In the genomic region with DNA sequence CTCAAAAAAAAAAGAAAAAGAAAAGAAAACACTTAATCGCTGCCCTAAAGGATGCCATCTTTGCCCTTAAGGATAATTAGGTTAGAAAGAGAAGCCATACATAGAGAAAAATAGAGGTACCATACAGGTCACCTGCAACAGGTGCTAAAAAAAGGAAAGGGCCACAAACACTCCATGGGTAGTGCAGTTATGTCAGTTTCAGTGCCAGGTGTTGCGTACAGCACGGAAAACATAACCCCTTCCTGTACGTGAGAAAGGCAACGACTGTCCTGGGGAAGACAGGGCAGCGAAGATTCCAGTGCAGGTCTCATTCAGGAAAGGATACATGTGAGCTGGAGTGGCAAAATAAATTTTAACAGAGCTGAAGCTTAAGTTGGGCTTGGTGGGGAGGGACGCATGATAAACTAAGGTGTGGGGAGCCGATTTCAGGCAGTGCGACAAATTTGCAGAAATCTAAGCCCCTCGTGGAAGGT, we compare ENCODE assay signal across 1 cellular context.
TF ChIP-seq lines count a peak whose summit lies in the region.

No MANE protein-coding gene starts in this region.

TF ChIP-seq in HepG2, 621 proteins besides CTCF, POLR2A, EP300 and RAD21:
- TF ChIP-seq ELF3 (CRISPR knock-in tag; IDR thresholded peaks at IDR 0.05), result 0 out of 2 replicates have a peak, but pooled peaks have one; percentile 15
- TF ChIP-seq ZNF652 (CRISPR knock-in tag; IDR thresholded peaks at IDR 0.05; ENCODE audit: borderline replicate concordance, low read depth), result peak; percentile 80
- TF ChIP-seq TP53 (CRISPR knock-in tag; conservative IDR thresholded peaks at IDR 0.05), result no peak
- TF ChIP-seq, protein P1, sequence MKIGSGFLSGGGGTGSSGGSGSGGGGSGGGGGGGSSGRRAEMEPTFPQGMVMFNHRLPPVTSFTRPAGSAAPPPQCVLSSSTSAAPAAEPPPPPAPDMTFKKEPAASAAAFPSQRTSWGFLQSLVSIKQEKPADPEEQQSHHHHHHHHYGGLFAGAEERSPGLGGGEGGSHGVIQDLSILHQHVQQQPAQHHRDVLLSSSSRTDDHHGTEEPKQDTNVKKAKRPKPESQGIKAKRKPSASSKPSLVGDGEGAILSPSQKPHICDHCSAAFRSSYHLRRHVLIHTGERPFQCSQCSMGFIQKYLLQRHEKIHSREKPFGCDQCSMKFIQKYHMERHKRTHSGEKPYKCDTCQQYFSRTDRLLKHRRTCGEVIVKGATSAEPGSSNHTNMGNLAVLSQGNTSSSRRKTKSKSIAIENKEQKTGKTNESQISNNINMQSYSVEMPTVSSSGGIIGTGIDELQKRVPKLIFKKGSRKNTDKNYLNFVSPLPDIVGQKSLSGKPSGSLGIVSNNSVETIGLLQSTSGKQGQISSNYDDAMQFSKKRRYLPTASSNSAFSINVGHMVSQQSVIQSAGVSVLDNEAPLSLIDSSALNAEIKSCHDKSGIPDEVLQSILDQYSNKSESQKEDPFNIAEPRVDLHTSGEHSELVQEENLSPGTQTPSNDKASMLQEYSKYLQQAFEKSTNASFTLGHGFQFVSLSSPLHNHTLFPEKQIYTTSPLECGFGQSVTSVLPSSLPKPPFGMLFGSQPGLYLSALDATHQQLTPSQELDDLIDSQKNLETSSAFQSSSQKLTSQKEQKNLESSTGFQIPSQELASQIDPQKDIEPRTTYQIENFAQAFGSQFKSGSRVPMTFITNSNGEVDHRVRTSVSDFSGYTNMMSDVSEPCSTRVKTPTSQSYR (CRISPR knock-in tag; IDR thresholded peaks at IDR 0.05; ENCODE audit: borderline replicate concordance), result no peak
- no peak for TF ChIP-seq SMARCC2 (IDR thresholded peaks at IDR 0.05)
- TF ChIP-seq SP4 (CRISPR knock-in tag; IDR thresholded peaks at IDR 0.05), result no peak
- no peak for TF ChIP-seq NFE2L1 (CRISPR knock-in tag; IDR thresholded peaks at IDR 0.05; ENCODE audit: borderline replicate concordance)
- TF ChIP-seq TOPORS (CRISPR knock-in tag; IDR thresholded peaks at IDR 0.05), result 0 out of 2 replicates have a peak, but pooled peaks have one; percentile 54
- TF ChIP-seq ADNP (CRISPR knock-in tag; IDR thresholded peaks at IDR 0.05), result no peak
- TF ChIP-seq, protein P2, sequence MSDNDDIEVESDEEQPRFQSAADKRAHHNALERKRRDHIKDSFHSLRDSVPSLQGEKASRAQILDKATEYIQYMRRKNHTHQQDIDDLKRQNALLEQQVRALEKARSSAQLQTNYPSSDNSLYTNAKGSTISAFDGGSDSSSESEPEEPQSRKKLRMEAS (IDR thresholded peaks at IDR 0.05), result peak; percentile 26; the same call in 1 of the 2 replicates
- TF ChIP-seq, protein P3, sequence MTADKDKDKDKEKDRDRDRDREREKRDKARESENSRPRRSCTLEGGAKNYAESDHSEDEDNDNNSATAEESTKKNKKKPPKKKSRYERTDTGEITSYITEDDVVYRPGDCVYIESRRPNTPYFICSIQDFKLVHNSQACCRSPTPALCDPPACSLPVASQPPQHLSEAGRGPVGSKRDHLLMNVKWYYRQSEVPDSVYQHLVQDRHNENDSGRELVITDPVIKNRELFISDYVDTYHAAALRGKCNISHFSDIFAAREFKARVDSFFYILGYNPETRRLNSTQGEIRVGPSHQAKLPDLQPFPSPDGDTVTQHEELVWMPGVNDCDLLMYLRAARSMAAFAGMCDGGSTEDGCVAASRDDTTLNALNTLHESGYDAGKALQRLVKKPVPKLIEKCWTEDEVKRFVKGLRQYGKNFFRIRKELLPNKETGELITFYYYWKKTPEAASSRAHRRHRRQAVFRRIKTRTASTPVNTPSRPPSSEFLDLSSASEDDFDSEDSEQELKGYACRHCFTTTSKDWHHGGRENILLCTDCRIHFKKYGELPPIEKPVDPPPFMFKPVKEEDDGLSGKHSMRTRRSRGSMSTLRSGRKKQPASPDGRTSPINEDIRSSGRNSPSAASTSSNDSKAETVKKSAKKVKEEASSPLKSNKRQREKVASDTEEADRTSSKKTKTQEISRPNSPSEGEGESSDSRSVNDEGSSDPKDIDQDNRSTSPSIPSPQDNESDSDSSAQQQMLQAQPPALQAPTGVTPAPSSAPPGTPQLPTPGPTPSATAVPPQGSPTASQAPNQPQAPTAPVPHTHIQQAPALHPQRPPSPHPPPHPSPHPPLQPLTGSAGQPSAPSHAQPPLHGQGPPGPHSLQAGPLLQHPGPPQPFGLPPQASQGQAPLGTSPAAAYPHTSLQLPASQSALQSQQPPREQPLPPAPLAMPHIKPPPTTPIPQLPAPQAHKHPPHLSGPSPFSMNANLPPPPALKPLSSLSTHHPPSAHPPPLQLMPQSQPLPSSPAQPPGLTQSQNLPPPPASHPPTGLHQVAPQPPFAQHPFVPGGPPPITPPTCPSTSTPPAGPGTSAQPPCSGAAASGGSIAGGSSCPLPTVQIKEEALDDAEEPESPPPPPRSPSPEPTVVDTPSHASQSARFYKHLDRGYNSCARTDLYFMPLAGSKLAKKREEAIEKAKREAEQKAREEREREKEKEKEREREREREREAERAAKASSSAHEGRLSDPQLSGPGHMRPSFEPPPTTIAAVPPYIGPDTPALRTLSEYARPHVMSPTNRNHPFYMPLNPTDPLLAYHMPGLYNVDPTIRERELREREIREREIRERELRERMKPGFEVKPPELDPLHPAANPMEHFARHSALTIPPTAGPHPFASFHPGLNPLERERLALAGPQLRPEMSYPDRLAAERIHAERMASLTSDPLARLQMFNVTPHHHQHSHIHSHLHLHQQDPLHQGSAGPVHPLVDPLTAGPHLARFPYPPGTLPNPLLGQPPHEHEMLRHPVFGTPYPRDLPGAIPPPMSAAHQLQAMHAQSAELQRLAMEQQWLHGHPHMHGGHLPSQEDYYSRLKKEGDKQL (CRISPR knock-in tag; IDR thresholded peaks at IDR 0.05; ENCODE audit: low read depth), result no peak
- no peak for TF ChIP-seq ZNF556 (CRISPR knock-in tag; IDR thresholded peaks at IDR 0.05; ENCODE audit: borderline replicate concordance)
- TF ChIP-seq ZSCAN9 (CRISPR knock-in tag; IDR thresholded peaks at IDR 0.05; ENCODE audit: borderline replicate concordance), result no peak
- TF ChIP-seq ZNF672 (CRISPR knock-in tag; IDR thresholded peaks at IDR 0.05), result no peak
- TF ChIP-seq, protein P4, sequence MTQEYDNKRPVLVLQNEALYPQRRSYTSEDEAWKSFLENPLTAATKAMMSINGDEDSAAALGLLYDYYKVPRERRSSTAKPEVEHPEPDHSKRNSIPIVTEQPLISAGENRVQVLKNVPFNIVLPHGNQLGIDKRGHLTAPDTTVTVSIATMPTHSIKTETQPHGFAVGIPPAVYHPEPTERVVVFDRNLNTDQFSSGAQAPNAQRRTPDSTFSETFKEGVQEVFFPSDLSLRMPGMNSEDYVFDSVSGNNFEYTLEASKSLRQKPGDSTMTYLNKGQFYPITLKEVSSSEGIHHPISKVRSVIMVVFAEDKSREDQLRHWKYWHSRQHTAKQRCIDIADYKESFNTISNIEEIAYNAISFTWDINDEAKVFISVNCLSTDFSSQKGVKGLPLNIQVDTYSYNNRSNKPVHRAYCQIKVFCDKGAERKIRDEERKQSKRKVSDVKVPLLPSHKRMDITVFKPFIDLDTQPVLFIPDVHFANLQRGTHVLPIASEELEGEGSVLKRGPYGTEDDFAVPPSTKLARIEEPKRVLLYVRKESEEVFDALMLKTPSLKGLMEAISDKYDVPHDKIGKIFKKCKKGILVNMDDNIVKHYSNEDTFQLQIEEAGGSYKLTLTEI (CRISPR knock-in tag; conservative IDR thresholded peaks at IDR 0.05), result no peak
